Comparison of ENCODE assay signal across 18 cellular contexts in the genomic region with DNA sequence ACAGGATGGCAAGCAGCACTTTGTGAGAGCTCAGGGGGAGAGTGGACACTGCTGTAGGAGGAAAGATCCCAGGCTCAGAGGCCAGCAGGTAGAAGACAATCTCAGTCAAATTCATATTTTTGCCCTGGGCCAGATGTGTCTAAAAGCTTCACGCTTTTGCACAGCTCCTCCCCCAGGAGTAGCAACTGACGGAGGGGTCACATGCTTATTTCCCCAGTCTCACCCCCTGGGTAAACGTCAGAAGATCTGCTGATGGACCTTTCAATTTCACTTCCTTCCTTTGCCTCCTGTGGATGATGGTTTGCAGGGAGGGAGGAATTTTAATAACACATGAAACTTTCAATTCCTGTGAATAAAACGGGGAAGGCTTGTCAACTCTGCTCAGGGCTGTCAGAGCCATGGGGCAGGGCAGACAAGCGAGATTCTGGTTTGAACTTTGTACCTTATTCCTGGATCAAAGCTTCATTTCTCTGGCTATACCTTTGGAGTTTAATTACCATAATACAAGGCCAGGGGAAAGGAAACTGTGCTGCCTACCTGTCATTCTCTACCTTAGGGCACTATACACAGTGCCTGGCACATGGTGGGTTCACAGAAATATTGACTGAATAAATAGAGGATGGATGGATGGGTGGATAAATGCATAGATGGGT. TPM values are rescaled to one million over a fixed set of nuclear protein-coding genes. Genes with fewer than 3 reads are reported as not detected.
"Had no signal": no experiment of that assay in that cellular context is flagged by ENCODE, and none has a peak within 500 bp of the region (broad histone marks: within the 10 kb centered on the region; RNA-seq: fewer than 3 reads in every experiment).

No MANE protein-coding gene starts in this region.

- ATAC-seq: activated CD4-positive, CD25-positive, alpha-beta regulatory T cell treated with anti-CD3 and anti-CD28 coated beads, Interleukin-2, amount 50 U/mL, for 24 hours; body of pancreas; foreskin keratinocyte; right cardiac atrium; stimulated activated naive CD8-positive, alpha-beta T cell treated with anti-CD3 and anti-CD28 coated beads, Interleukin-15, amount 100 ng/mL, for 72 hours had no signal

- DNase-seq: activated CD4-positive, alpha-beta T cell treated with anti-CD3 and anti-CD28 coated beads, Interleukin-2, amount 50 U/mL, for 1 hour; activated CD8-positive, alpha-beta memory T cell treated with anti-CD3 and anti-CD28 coated beads for 24 hours; activated gamma-delta T cell treated with Interleukin-2 at 50 U/mL for 16 hours; activated naive CD8-positive, alpha-beta T cell treated with anti-CD3 and anti-CD28 coated beads for 36 hours; amygdala; body of pancreas; cortex of kidney; effector CD8-positive, alpha-beta T cell; foreskin keratinocyte; head of caudate nucleus; kidney glomerular epithelial cell; nephron progenitor cell; right cardiac atrium; stimulated activated naive CD8-positive, alpha-beta T cell treated with anti-CD3 and anti-CD28 coated beads, Interleukin-15, amount 100 ng/mL, for 72 hours had no signal

RNA-seq across cellular contexts. Expression of a gene that starts 41.0 kb away (rescaled TPM):
- total RNA-seq: body of pancreas, foreskin keratinocyte, mesenteric fat pad, osteoblast, right cardiac atrium, smooth muscle cell had no signal
